Comparison of ENCODE assay signal across 15 cellular contexts in genomic region chr20:32606790-32607189, GRCh38. TPM values are rescaled to one million over a fixed set of nuclear protein-coding genes. Genes with fewer than 3 reads are reported as not detected.
DNase-seq lines count a peak whose midpoint lies in the region; ATAC-seq, FAIRE-seq and TF ChIP-seq lines count a peak whose summit lies in the region.
"Had no signal": no experiment of that assay in that cellular context is flagged by ENCODE, and none has a peak within 500 bp of the region (broad histone marks: within the 10 kb centered on the region; RNA-seq: fewer than 3 reads in every experiment).

No MANE protein-coding gene starts in this region.

- intact Hi-C loops in K562 (cut with micrococcal nuclease): no loop called here

- 60% methylated on average over 1 of the region's 1 CpG for WGBS in K562 (ENCODE audit: insufficient coverage, low coverage, missing lambda C conversion rate)
- WGBS in GM23248 (ENCODE audit: low coverage in 1 of 2, low lambda C conversion rate in 2 of 2, missing lambda C conversion rate in 2 of 2), 2 experiments: 80 to 84% methylated on average over 1 of the region's 1 CpG

- H3K9me1 ChIP-seq in K562 (ENCODE audit: control insufficient read depth, insufficient read depth, low read length): peaks cover 8% of the 10 kb centered on the region

- H2AFZ ChIP-seq in K562 (ENCODE audit: low read depth, low read length): no peak overlapping the region
- no peak overlapping the region for H2AFZ ChIP-seq in GM23248

- peaks cover 0 to 9% (median 0%) of the 10 kb centered on the region in 11 experiments; a peak in 1 of 22 replicates for H3K27me3 ChIP-seq in BLaER1 treated with 17β-estradiol and CSF1 and Interleukin-3, amounts not matched to agents 10 nM and 100 nM
- H3K27me3 ChIP-seq in K562 (ENCODE audit: control insufficient read depth in 2 of 2, insufficient read depth in 2 of 2, low read length in 2 of 2) (no peaks in the 10 kb centered on the region), GM23248 (replicated peaks; ENCODE audit: insufficient read depth) (peaks cover 32% of the 10 kb centered on the region)

- no peak for TF ChIP-seq RAD21 in K562 (CRISPR knock-in tag; conservative IDR thresholded peaks at IDR 0.05 in 1 of 2, IDR thresholded peaks at IDR 0.05 in 1 of 2)

- TF ChIP-seq POLR2A in K562 (conservative IDR thresholded peaks at IDR 0.05): peak; percentile 43; the same call in 1 of the 2 replicates

- 0 out of 22 replicates have a peak overlapping the region, but pooled peaks of 1 of the 11 experiments have one; percentile 26 for H3K27ac ChIP-seq in BLaER1 treated with 17β-estradiol and CSF1 and Interleukin-3, amounts not matched to agents 10 nM and 100 nM
- H3K27ac ChIP-seq in K562 (ENCODE audit: extremely low read depth, low read depth, low read length) (no peak overlapping the region), GM23248 (no peak overlapping the region)

- no peaks in the 10 kb centered on the region for H4K20me1 ChIP-seq in BLaER1 treated with 17β-estradiol and CSF1 and Interleukin-3, amounts not matched to agents 10 nM and 100 nM
- peaks cover 19% of the 10 kb centered on the region; the same call in 1 of the 2 replicates for H4K20me1 ChIP-seq in K562 (replicated peaks; ENCODE audit: control insufficient read depth, insufficient read depth, low read length)
- H4K20me1 ChIP-seq in GM23248 (ENCODE audit: insufficient read depth): no peaks in the 10 kb centered on the region

- FAIRE-seq in K562 (lab: Jason Lieb, UNC): peak; percentile 35
- FAIRE-seq: G401.6 had no signal

- CTCF ChIA-PET in K562 (lab: Yijun Ruan, JAX; ENCODE audit: low intra/inter-chr PET ratio): no interaction called here

- no peaks in the 10 kb centered on the region for H3K36me3 Mint-ChIP-seq in T-helper 17 cell (ENCODE audit: low read depth)
- H3K36me3 Mint-ChIP-seq: CD4-positive, alpha-beta memory T cell had no signal

- in situ Hi-C loops in SK-MEL-5 (cut with HindIII; ENCODE audit: low pct_unique_long_range_greater_than_20kb, low sequenced_read_pairs): no loop called here
- in situ Hi-C loops in K562 (cut with MboI): no loop called here
- in situ Hi-C loops in GM23248 (cut with MboI): no loop called here

- peaks cover 11% of the 10 kb centered on the region for H3K27me3 Mint-ChIP-seq in T-helper 17 cell

- POLR2A ChIA-PET in K562 (lab: Yijun Ruan, JAX): interaction anchor here (1.1 kb wide), 1 partner anchor 25 kb away, joined by 3 read pairs; no protein-coding TSS in a partner anchor

- H3K4me3 ChIP-seq in BLaER1 treated with 17β-estradiol and CSF1 and Interleukin-3, amounts not matched to agents 10 nM and 100 nM: no peak overlapping the region
- H3K4me3 ChIP-seq in K562 (no peak overlapping the region), GM23248 (no peak overlapping the region)

- H3K9ac ChIP-seq in BLaER1 treated with 17β-estradiol and CSF1 and Interleukin-3, amounts not matched to agents 10 nM and 100 nM: peak overlapping the region in 2 of 11 experiments; percentile 7 to 66; a peak in 3 of 22 replicates
- H3K9ac ChIP-seq in K562 (ENCODE audit: insufficient read depth in 1 of 2, low read depth in 2 of 2, low read length in 2 of 2) (no peak overlapping the region; a peak in 1 of 4 replicates), GM23248 (no peak overlapping the region)

- no peaks in the 10 kb centered on the region for H3K36me3 ChIP-seq in BLaER1 treated with 17β-estradiol and CSF1 and Interleukin-3, amounts not matched to agents 10 nM and 100 nM
- H3K36me3 ChIP-seq in K562 (ENCODE audit: control insufficient read depth, insufficient read depth, low read length): peaks cover 20% of the 10 kb centered on the region; the same call in 2 of the 3 replicates
- H3K36me3 ChIP-seq in GM23248 (ENCODE audit: low read depth): no peaks in the 10 kb centered on the region

- H3K27ac Mint-ChIP-seq in T-helper 17 cell: no peak overlapping the region
- H3K27ac Mint-ChIP-seq: B cell had no signal

- H3K4me1 Mint-ChIP-seq in T-helper 17 cell: peaks cover 16% of the 10 kb centered on the region

- no peak for TF ChIP-seq EP300 in K562 (IDR thresholded peaks at IDR 0.05; ENCODE audit: low read length)

- H3F3A ChIP-seq in GM23248 (ENCODE audit: insufficient read depth): no peaks in the 10 kb centered on the region

- peaks cover 12% of the 10 kb centered on the region for H3K79me2 ChIP-seq in K562 (ENCODE audit: control insufficient read depth, insufficient read depth, low read length)
- H3K79me2 ChIP-seq in GM23248 (ENCODE audit: insufficient read depth): no peaks in the 10 kb centered on the region

- no peaks in the 10 kb centered on the region for H3K9me2 ChIP-seq in GM23248 (ENCODE audit: insufficient read depth)

- no peaks in the 10 kb centered on the region for H3K9me3 ChIP-seq in BLaER1 treated with 17β-estradiol and CSF1 and Interleukin-3, amounts not matched to agents 10 nM and 100 nM (replicated peaks in 1 of 11)
- H3K9me3 ChIP-seq in K562 (replicated peaks; ENCODE audit: control insufficient read depth, insufficient read depth, low read depth, low read length): no peaks in the 10 kb centered on the region
- no peaks in the 10 kb centered on the region for H3K9me3 ChIP-seq in T-helper 17 cell (ENCODE audit: control insufficient read depth, low read length, poor library complexity, severe bottlenecking)
- H3K9me3 ChIP-seq in GM23248 (ENCODE audit: low read depth): no peaks in the 10 kb centered on the region

- DNase-seq in SK-MEL-5 (ENCODE audit: low read depth, low spot score) (peak; percentile 27), K562 (ENCODE audit: extremely low read depth in 1 of 4, low spot score in 3 of 4) (no peak), T-helper 17 cell (no peak), GM23248 (no peak)
- no peak for DNase-seq in central memory CD4-positive, alpha-beta T cell
- DNase-seq: Calu3; CD4-positive, alpha-beta memory T cell; COR-L47; DMS153; DND-41; GOT3; HCEC 1CT had no signal

- no peak for TF ChIP-seq CTCF in K562 (IDR thresholded peaks at IDR 0.05 in 2 of 3, conservative IDR thresholded peaks at IDR 0.05 in 1 of 3; ENCODE audit: insufficient read depth in 2 of 3, low read depth in 1 of 3, low read length in 3 of 3)

- H3K4me2 ChIP-seq in BLaER1 treated with 17β-estradiol and CSF1 and Interleukin-3, amounts not matched to agents 10 nM and 100 nM: peak overlapping the region in 7 of 11 experiments; percentile 26 to 64 (median 43); a peak in 7 of 22 replicates
- H3K4me2 ChIP-seq in K562 (ENCODE audit: insufficient read depth, low read length) (no peak overlapping the region), GM23248 (ENCODE audit: unreplicated experiment) (no peak overlapping the region)

- H3K4me3 Mint-ChIP-seq in T-helper 17 cell: no peak overlapping the region
- H3K4me3 Mint-ChIP-seq: B cell; CD4-positive, alpha-beta memory T cell had no signal

- no TSS peak for BruUV-seq in K562 (replicated peaks; lab: Mats Ljungman, UMichigan)

- H3K4me1 ChIP-seq in BLaER1 treated with 17β-estradiol and CSF1 and Interleukin-3, amounts not matched to agents 10 nM and 100 nM: peaks cover 55 to 97% (median 87%) of the 10 kb centered on the region in 10 experiments
- H3K4me1 ChIP-seq in K562 (replicated peaks in 1 of 2; ENCODE audit: control insufficient read depth in 2 of 2, insufficient read depth in 2 of 2, low read length in 2 of 2) (peaks cover 17 to 64% of the 10 kb centered on the region in 2 experiments; a peak in 4 of 5 replicates), GM23248 (ENCODE audit: insufficient read depth) (no peaks in the 10 kb centered on the region)

- ATAC-seq in K562 (no peak), T-helper 17 cell (no peak)

TF ChIP-seq in K562, 482 proteins besides CTCF, POLR2A, EP300 and RAD21 (continues in another document):
- TF ChIP-seq E2F1 (CRISPR knock-in tag; IDR thresholded peaks at IDR 0.05): no peak

RNA-seq across cellular contexts. Expression of gene NOL4L, which starts 21.7 kb away (rescaled TPM):
- 2.1 and 2.4 TPM in 2 replicates for total RNA-seq in SK-MEL-5 (2014; rRNA removed; shearing (Covaris generic))
- polyA plus RNA-seq in SK-MEL-5 (2015; cell fraction: cytosol; rRNA removed): 6.0 and 7.1 TPM in 2 replicates
- polyA plus RNA-seq in SK-MEL-5 (2015; cell fraction: nucleus; rRNA removed): 8.5 and 9.4 TPM in 2 replicates
- total RNA-seq in K562 (2011; cell fraction: chromatin; rRNA removed; ENCODE audit: low replicate concordance): 83.7 and 101 TPM in 2 replicates
- total RNA-seq in K562 (2011; cell fraction: nucleolus; rRNA removed): 37.2 and 38.4 TPM in 2 replicates
- total RNA-seq in K562 (2011; cell fraction: nucleoplasm; rRNA removed): 54.0 and 63.1 TPM in 2 replicates
- total RNA-seq in K562 (2014; rRNA removed) (14.8 and 17.9 TPM in 2 replicates), K562 (2014; rRNA removed; fragmentation: Illumina TruSeq; extraction: Trizol) (9.7 and 10.6 TPM in 2 replicates), K562 (2015; rRNA removed; fragmentation: Illumina TruSeq; extraction: Trizol) (13.8 and 14.1 TPM in 2 replicates), K562 (2021) (33.2 and 36.2 TPM in 2 replicates), T-helper 17 cell (10 to 100 TPM; 60.9 to 62.9 TPM)
- polyA plus RNA-seq in K562 (2011; rRNA removed) (11.6 and 15.4 TPM in 2 replicates), K562 (2014; fragmentation: Illumina TruSeq; extraction: Trizol) (14.8 and 16.0 TPM in 2 replicates), K562 (2014; fragmentation: Nextera tagmentation; extraction: Ambion mirVana) (1 to 10 TPM; 5.1 to 6.6 TPM), K562 (2014; rRNA removed) (13.6 and 15.9 TPM in 2 replicates), GM23248 (2016; fragmentation: Nextera tagmentation; extraction: Ambion mirVana) (7.9 and 8.3 TPM in 2 replicates)
- polyA plus RNA-seq in K562 (2011; cell fraction: cytosol; rRNA removed): 9.9 and 14.8 TPM in 2 replicates
- 42.8 and 74.6 TPM in 2 replicates for polyA plus RNA-seq in K562 (2011; cell fraction: nucleus; rRNA removed)
- polyA plus RNA-seq in K562 (2012): 15.9 and 17.9 TPM in 2 replicates
- 10.1 and 11.5 TPM in 2 replicates for polyA minus RNA-seq in K562 (2011; rRNA and poly(A)+ RNA removed)
- polyA minus RNA-seq in K562 (2011; cell fraction: cytosol; rRNA and poly(A)+ RNA removed): 15.5 and 25.2 TPM in 2 replicates
- polyA minus RNA-seq in K562 (2011; cell fraction: nucleus; rRNA and poly(A)+ RNA removed): 17.2 and 19.1 TPM in 2 replicates
- total RNA-seq in GM23248 (2014; rRNA removed; shearing (Covaris generic)): 5.2 and 8.7 TPM in 2 replicates

Comparison
In these comparisons a context has a peak if more than half of its experiments do, and no peak if none do; other contexts are left out.
1. H3K4me2 ChIP-seq: peak in BLaER1 treated with 17β-estradiol and CSF1 and Interleukin-3, amounts not matched to agents 10 nM and 100 nM (7 of 11); none in K562 (single experiment) and GM23248 (single experiment).